ENCODE assay signal across 22 cellular contexts in genomic region chr22:44678980-44679647, GRCh38. TPM values are rescaled to one million over a fixed set of nuclear protein-coding genes. Genes with fewer than 3 reads are reported as not detected.
DNase-seq lines count a peak whose midpoint lies in the region; ATAC-seq and TF ChIP-seq lines count a peak whose summit lies in the region.
"Had no signal": no experiment of that assay in that cellular context is flagged by ENCODE, and none has a peak within 500 bp of the region (broad histone marks: within the 10 kb centered on the region; RNA-seq: fewer than 3 reads in every experiment).

No MANE protein-coding gene starts in this region.

- no peak overlapping the region for H3K4me3 Mint-ChIP-seq in activated CD8-positive, alpha-beta T cell treated with anti-CD3 and anti-CD28 coated beads, Interleukin-2, amount 10 ng/mL, durations not matched to agents 7 days and 5 days
- H3K4me3 Mint-ChIP-seq in activated CD8-positive, alpha-beta T cell treated with anti-CD3 and anti-CD28 coated beads for 36 hours, result no peak overlapping the region
- H3K4me3 Mint-ChIP-seq in Caco-2 (ENCODE audit: unreplicated experiment), result peak overlapping the region; percentile 77
- no peak overlapping the region for H3K4me3 Mint-ChIP-seq in brain
- H3K4me3 Mint-ChIP-seq in nephron progenitor cell, result no peak overlapping the region
- H3K4me3 Mint-ChIP-seq: GM23338 had no signal

- no peaks in the 10 kb centered on the region for H3K9me3 ChIP-seq in Caco-2
- H3K9me3 ChIP-seq: HAP-1 had no signal

- peaks cover 5% of the 10 kb centered on the region for H3K36me3 Mint-ChIP-seq in activated CD8-positive, alpha-beta T cell treated with anti-CD3 and anti-CD28 coated beads, Interleukin-2, amount 10 ng/mL, durations not matched to agents 7 days and 5 days (ENCODE audit: low read depth)
- H3K36me3 Mint-ChIP-seq in activated CD8-positive, alpha-beta T cell treated with anti-CD3 and anti-CD28 coated beads for 36 hours (ENCODE audit: low read depth), result no peaks in the 10 kb centered on the region
- H3K36me3 Mint-ChIP-seq in Caco-2 (ENCODE audit: insufficient read depth, unreplicated experiment) (peaks cover 31% of the 10 kb centered on the region), brain (no peaks in the 10 kb centered on the region), nephron progenitor cell (ENCODE audit: low read depth) (no peaks in the 10 kb centered on the region)

- no peak overlapping the region for H3K4me3 ChIP-seq in Caco-2 (ENCODE audit: low read depth, low read length)
- H3K4me3 ChIP-seq: GM23338, HAP-1, SK-N-MC had no signal

- CTCF ChIA-PET in activated CD8-positive, alpha-beta T cell treated with anti-CD3 and anti-CD28 coated beads, Interleukin-2, amount 10 ng/mL, durations not matched to agents 7 days and 5 days (lab: Charles Lee), result interaction anchor here (1.4 kb wide), 1 partner anchor 15 kb away, joined by 3 read pairs; no protein-coding TSS in a partner anchor
- CTCF ChIA-PET in activated CD8-positive, alpha-beta T cell treated with anti-CD3 and anti-CD28 coated beads for 36 hours (lab: Charles Lee), result no interaction called here
- CTCF ChIA-PET in Caco-2 (lab: Charles Lee), result no interaction called here

- peaks cover 20% of the 10 kb centered on the region for H3K4me1 ChIP-seq in Caco-2
- H3K4me1 ChIP-seq: HAP-1 had no signal

- no peak for TF ChIP-seq CTCF in activated CD8-positive, alpha-beta T cell treated with anti-CD3 and anti-CD28 coated beads for 36 hours (IDR thresholded peaks at IDR 0.05)
- TF ChIP-seq CTCF in Caco-2 (IDR thresholded peaks at IDR 0.05; ENCODE audit: insufficient read depth in 1 of 2, low read depth in 1 of 2, low read length in 1 of 2, severe bottlenecking in 1 of 2, unreplicated experiment in 1 of 2), result no peak
- no peak for TF ChIP-seq CTCF in brain (conservative IDR thresholded peaks at IDR 0.05)
- TF ChIP-seq CTCF in nephron progenitor cell (IDR thresholded peaks at IDR 0.05), result no peak

- intact Hi-C loops in activated CD8-positive, alpha-beta T cell treated with anti-CD3 and anti-CD28 coated beads for 36 hours (cut with micrococcal nuclease), result no loop called here
- intact Hi-C loops in Caco-2 (cut with micrococcal nuclease; ENCODE audit: unreplicated experiment), result no loop called here

- peak overlapping the region; percentile 25 for H3K27ac Mint-ChIP-seq in activated CD8-positive, alpha-beta T cell treated with anti-CD3 and anti-CD28 coated beads, Interleukin-2, amount 10 ng/mL, durations not matched to agents 7 days and 5 days
- H3K27ac Mint-ChIP-seq in activated CD8-positive, alpha-beta T cell treated with anti-CD3 and anti-CD28 coated beads for 36 hours, result no peak overlapping the region
- H3K27ac Mint-ChIP-seq in Caco-2 (ENCODE audit: unreplicated experiment) (no peak overlapping the region), brain (peak overlapping the region in 3 of 5 experiments; percentile 35 to 74 (median 46)), nephron progenitor cell (peak overlapping the region; percentile 93)
- H3K27ac Mint-ChIP-seq: GM23338 had no signal

- no peak for DNase-seq in activated CD8-positive, alpha-beta T cell treated with anti-CD3 and anti-CD28 coated beads, Interleukin-2, amount 10 ng/mL, durations not matched to agents 7 days and 5 days
- no peak for DNase-seq in activated CD8-positive, alpha-beta T cell treated with anti-CD3 and anti-CD28 coated beads for 36 hours
- no peak for DNase-seq in Caco-2
- no peak for DNase-seq in nephron progenitor cell
- no peak for DNase-seq in NCI-H1436 treated with DMSO at 0.1 percent for 48 hours (lab: John Stamatoyannopoulos, UW)
- DNase-seq in MV-4-11 (lab: John Stamatoyannopoulos, UW), result no peak
- DNase-seq: 8988T, Karpas-422, NCI-H1105, NCI-H146, NCI-H1930, NCI-H2107, NCI-H446, NCI-H524 treated with DMSO at 0.1 percent for 48 hours, NCI-H774, SIG-M5 had no signal

- peaks cover 78% of the 10 kb centered on the region for H3K4me1 Mint-ChIP-seq in activated CD8-positive, alpha-beta T cell treated with anti-CD3 and anti-CD28 coated beads, Interleukin-2, amount 10 ng/mL, durations not matched to agents 7 days and 5 days (ENCODE audit: low read depth)
- peaks cover 55% of the 10 kb centered on the region for H3K4me1 Mint-ChIP-seq in activated CD8-positive, alpha-beta T cell treated with anti-CD3 and anti-CD28 coated beads for 36 hours (ENCODE audit: low read depth)
- H3K4me1 Mint-ChIP-seq in Caco-2 (ENCODE audit: low read depth, unreplicated experiment), result peaks cover 23% of the 10 kb centered on the region
- peaks cover 51% of the 10 kb centered on the region for H3K4me1 Mint-ChIP-seq in brain
- peaks cover 50% of the 10 kb centered on the region for H3K4me1 Mint-ChIP-seq in nephron progenitor cell

- H3K27me3 Mint-ChIP-seq in activated CD8-positive, alpha-beta T cell treated with anti-CD3 and anti-CD28 coated beads, Interleukin-2, amount 10 ng/mL, durations not matched to agents 7 days and 5 days (ENCODE audit: low read depth), result no peaks in the 10 kb centered on the region
- H3K27me3 Mint-ChIP-seq in activated CD8-positive, alpha-beta T cell treated with anti-CD3 and anti-CD28 coated beads for 36 hours, result no peaks in the 10 kb centered on the region
- H3K27me3 Mint-ChIP-seq in Caco-2 (ENCODE audit: insufficient read depth, unreplicated experiment), result no peaks in the 10 kb centered on the region
- peaks cover 12% of the 10 kb centered on the region for H3K27me3 Mint-ChIP-seq in brain
- H3K27me3 Mint-ChIP-seq in nephron progenitor cell (ENCODE audit: low read depth, poor library complexity), result peaks cover 16% of the 10 kb centered on the region

- H3K27me3 ChIP-seq in Caco-2 (replicated peaks; ENCODE audit: control insufficient read depth, insufficient read depth, low read length), result no peaks in the 10 kb centered on the region

- no peaks in the 10 kb centered on the region for H3K36me3 ChIP-seq in Caco-2 (ENCODE audit: control insufficient read depth, insufficient read depth, low read length)
- H3K36me3 ChIP-seq: HAP-1 had no signal

- H3K9me3 Mint-ChIP-seq in activated CD8-positive, alpha-beta T cell treated with anti-CD3 and anti-CD28 coated beads, Interleukin-2, amount 10 ng/mL, durations not matched to agents 7 days and 5 days (ENCODE audit: insufficient read depth), result no peaks in the 10 kb centered on the region
- H3K9me3 Mint-ChIP-seq in activated CD8-positive, alpha-beta T cell treated with anti-CD3 and anti-CD28 coated beads for 36 hours, result no peaks in the 10 kb centered on the region
- no peaks in the 10 kb centered on the region for H3K9me3 Mint-ChIP-seq in Caco-2 (ENCODE audit: unreplicated experiment)
- no peaks in the 10 kb centered on the region for H3K9me3 Mint-ChIP-seq in brain
- H3K9me3 Mint-ChIP-seq in nephron progenitor cell, result no peaks in the 10 kb centered on the region
- H3K9me3 Mint-ChIP-seq: GM23338 had no signal

- no TSS peak for BruUV-seq in Caco-2 (replicated peaks; lab: Mats Ljungman, UMichigan)

- POLR2A ChIA-PET in activated CD8-positive, alpha-beta T cell treated with anti-CD3 and anti-CD28 coated beads, Interleukin-2, amount 10 ng/mL, durations not matched to agents 7 days and 5 days (lab: Charles Lee), result no interaction called here
- POLR2A ChIA-PET in activated CD8-positive, alpha-beta T cell treated with anti-CD3 and anti-CD28 coated beads for 36 hours (lab: Charles Lee), result no interaction called here
- POLR2A ChIA-PET in Caco-2 (lab: Charles Lee), result no interaction called here

- no peak for ATAC-seq in activated CD8-positive, alpha-beta T cell treated with anti-CD3 and anti-CD28 coated beads, Interleukin-2, amount 10 ng/mL, durations not matched to agents 7 days and 5 days
- no peak for ATAC-seq in activated CD8-positive, alpha-beta T cell treated with anti-CD3 and anti-CD28 coated beads for 36 hours
- no peak for ATAC-seq in GM21576 (IDR thresholded peaks at IDR 0.05; ENCODE audit: unreplicated experiment)
- ATAC-seq: GM23338 had no signal

RNA-seq across cellular contexts. Expression of gene PRR5, which starts 22.9 kb away (rescaled TPM):
- 10 to 100 TPM; 29.4 to 31.5 TPM for total RNA-seq in activated CD8-positive, alpha-beta T cell treated with anti-CD3 and anti-CD28 coated beads, Interleukin-2, amount 10 ng/mL, durations not matched to agents 7 days and 5 days
- total RNA-seq in activated CD8-positive, alpha-beta T cell treated with anti-CD3 and anti-CD28 coated beads for 36 hours, result 10 to 100 TPM; 26.8 to 27.3 TPM
- 74.8 and 82.8 TPM in 2 replicates for total RNA-seq in Caco-2 (2022)
- polyA plus RNA-seq in brain (ENCODE audit: insufficient read depth, low read depth, low replicate concordance), result 6.5 TPM
- total RNA-seq: M059J had no signal

Comparison
In these comparisons a context has a peak if more than half of its experiments do, and no peak if none do; other contexts are left out.
1. H3K27ac Mint-ChIP-seq: peak in activated CD8-positive, alpha-beta T cell treated with anti-CD3 and anti-CD28 coated beads, Interleukin-2, amount 10 ng/mL, durations not matched to agents 7 days and 5 days (single experiment), brain (3 of 5) and nephron progenitor cell (single experiment); none in activated CD8-positive, alpha-beta T cell treated with anti-CD3 and anti-CD28 coated beads for 36 hours (single experiment) and Caco-2 (single experiment).